ENCODE assay signal across 23 cellular contexts in genomic region chr5:168125445-168126199, GRCh38.
A peak's percentile ranks its signal among the peaks of the same experiment; 100 is the strongest.
DNase-seq lines count a peak whose midpoint lies in the region; ATAC-seq and TF ChIP-seq lines count a peak whose summit lies in the region.
"Had no signal": no experiment of that assay in that cellular context is flagged by ENCODE, and none has a peak within 500 bp of the region (broad histone marks: within the 10 kb centered on the region; RNA-seq: fewer than 3 reads in every experiment).

No MANE protein-coding gene starts in this region.

- intact Hi-C loops in Caco-2 (cut with micrococcal nuclease; ENCODE audit: unreplicated experiment) (no loop called here), right cardiac atrium (cut with DNase I) (loop anchor here in 2 of 4 donors (5.0 to 10.0 kb wide), 2 partner anchors 89 to 92 kb away; no protein-coding TSS in a partner anchor), tibial artery (cut with DNase I; ENCODE audit: low total_unique reads) (no loop called here), ascending aorta (cut with DNase I) (no loop called here)

- CTCF ChIA-PET in Caco-2 (lab: Charles Lee): no interaction called here

- no peaks in the 10 kb centered on the region; the same call in 1 of the 2 replicates for H3K27me3 ChIP-seq in Caco-2 (replicated peaks; ENCODE audit: control insufficient read depth, insufficient read depth, low read length)
- H3K27me3 ChIP-seq in right cardiac atrium (ENCODE audit: control insufficient read depth, insufficient read depth): no peaks in the 10 kb centered on the region
- H3K27me3 ChIP-seq in tibial artery: peaks cover 0 to 5% of the 10 kb centered on the region in 2 donors
- H3K27me3 ChIP-seq in ascending aorta: no peaks in the 10 kb centered on the region

- H3K27ac Mint-ChIP-seq in Caco-2 (ENCODE audit: unreplicated experiment): no peak overlapping the region
- H3K27ac Mint-ChIP-seq: B cell; CD8-positive, alpha-beta T cell had no signal

- no peak overlapping the region for H3K4me3 Mint-ChIP-seq in Caco-2 (ENCODE audit: unreplicated experiment)
- H3K4me3 Mint-ChIP-seq: B cell; CD8-positive, alpha-beta T cell had no signal

- peak; percentile 64 for DNase-seq in Ammon's horn (ENCODE audit: low spot score)
- peak; percentile 7 to 48 for DNase-seq in Caco-2
- DNase-seq in epithelial cell of esophagus (ENCODE audit: low read depth): peak; percentile 36
- DNase-seq in right cardiac atrium: peak in 1 of 3 donors; percentile 46
- DNase-seq in tibial artery: no peak
- DNase-seq in ascending aorta (ENCODE audit: low spot score in 2 of 2): no peak
- no peak for DNase-seq in superior temporal gyrus (ENCODE audit: extremely low spot score)
- DNase-seq: CD8-positive, alpha-beta T cell; DMS153; GM23248; H7; MM.1S; NCI-H1694; NCI-H2029 treated with DMSO at 0.1 percent for 48 hours; NCI-H446 treated with DMSO at 0.1 percent for 48 hours; NCI-H526 treated with DMSO at 0.1 percent for 48 hours; RPMI8226; SHP77 treated with DMSO at 0.1 percent for 48 hours had no signal

- H3K4me1 ChIP-seq in Caco-2: no peaks in the 10 kb centered on the region
- no peaks in the 10 kb centered on the region for H3K4me1 ChIP-seq in right cardiac atrium (ENCODE audit: control insufficient read depth, insufficient read depth, low read length)
- H3K4me1 ChIP-seq in tibial artery: peaks cover 0 to 14% (median 8%) of the 10 kb centered on the region in 4 donors
- no peaks in the 10 kb centered on the region for H3K4me1 ChIP-seq in ascending aorta

- H3K4me1 Mint-ChIP-seq in Caco-2 (ENCODE audit: low read depth, unreplicated experiment): peaks cover 6% of the 10 kb centered on the region
- H3K4me1 Mint-ChIP-seq: B cell had no signal

- H3K4me3 ChIP-seq in Caco-2 (ENCODE audit: low read depth, low read length) (no peak overlapping the region), epithelial cell of esophagus (ENCODE audit: low read length) (no peak overlapping the region), right cardiac atrium (ENCODE audit: low read length) (no peak overlapping the region), tibial artery (no peak overlapping the region), ascending aorta (no peak overlapping the region)
- H3K4me3 ChIP-seq: GM23248, K562 had no signal

- POLR2A ChIA-PET in Caco-2 (lab: Charles Lee): no interaction called here

- no TSS peak for BruUV-seq in Caco-2 (replicated peaks; lab: Mats Ljungman, UMichigan)

- ATAC-seq in right cardiac atrium (peak; percentile 35 to 55), GM18861 (IDR thresholded peaks at IDR 0.05; ENCODE audit: unreplicated experiment) (no peak)
- ATAC-seq: CD8-positive, alpha-beta T cell; HepG2; K562 had no signal

- H3K36me3 ChIP-seq in Caco-2 (ENCODE audit: control insufficient read depth, insufficient read depth, low read length) (no peaks in the 10 kb centered on the region), tibial artery (no peaks in the 10 kb centered on the region), ascending aorta (no peaks in the 10 kb centered on the region)

- H3K36me3 Mint-ChIP-seq in Caco-2 (ENCODE audit: insufficient read depth, unreplicated experiment): no peaks in the 10 kb centered on the region
- H3K36me3 Mint-ChIP-seq: CD8-positive, alpha-beta T cell had no signal

- H3K9me3 Mint-ChIP-seq in Caco-2 (ENCODE audit: unreplicated experiment): no peaks in the 10 kb centered on the region
- H3K9me3 Mint-ChIP-seq: CD8-positive, alpha-beta T cell had no signal

- H3K27me3 Mint-ChIP-seq in Caco-2 (ENCODE audit: insufficient read depth, unreplicated experiment): peaks cover 23% of the 10 kb centered on the region

- H3K9me3 ChIP-seq in Caco-2 (no peaks in the 10 kb centered on the region), right cardiac atrium (ENCODE audit: control insufficient read depth, low read length) (no peaks in the 10 kb centered on the region), tibial artery (no peaks in the 10 kb centered on the region), ascending aorta (no peaks in the 10 kb centered on the region)

- TF ChIP-seq CTCF in Caco-2 (IDR thresholded peaks at IDR 0.05; ENCODE audit: insufficient read depth in 1 of 2, low read depth in 1 of 2, low read length in 1 of 2, severe bottlenecking in 1 of 2, unreplicated experiment in 1 of 2): no peak
- no peak for TF ChIP-seq CTCF in epithelial cell of esophagus (IDR thresholded peaks at IDR 0.05; ENCODE audit: insufficient read depth, low read depth, low read length, missing control alignments)
- no peak for TF ChIP-seq CTCF in tibial artery (IDR thresholded peaks at IDR 0.05)
- no peak for TF ChIP-seq CTCF in ascending aorta (IDR thresholded peaks at IDR 0.05)

- 76% methylated on average over 14 of the region's 14 CpGs for WGBS in right cardiac atrium

- H3K27ac ChIP-seq in right cardiac atrium (ENCODE audit: low read length) (no peak overlapping the region), tibial artery (no peak overlapping the region), ascending aorta (no peak overlapping the region)
- H3K27ac ChIP-seq: C4-2B, GM23248 had no signal

Comparison
In these comparisons a context has a peak if more than half of its experiments do, and no peak if none do; other contexts are left out.
1. DNase-seq: peak in Ammon's horn (single experiment), Caco-2 (2 of 2) and epithelial cell of esophagus (single experiment); none in tibial artery (0 of 2), ascending aorta (0 of 2) and superior temporal gyrus (single experiment).